Comparison of ENCODE assay signal across 1 cellular context in genomic region chr9:104890433-104890770, GRCh38.
TF ChIP-seq lines count a peak whose summit lies in the region.

No MANE protein-coding gene starts in this region.

TF ChIP-seq in HepG2, 621 proteins besides CTCF, POLR2A, EP300 and RAD21 (continued from another document and continues in another):
- TF ChIP-seq AHDC1 (CRISPR knock-in tag; IDR thresholded peaks at IDR 0.05; ENCODE audit: borderline replicate concordance) (0 out of 2 replicates have a peak, but pooled peaks have one; percentile 15), SMAD3 (CRISPR knock-in tag; IDR thresholded peaks at IDR 0.05) (peak; percentile 25; the same call in 1 of the 2 replicates), ZFX (CRISPR knock-in tag; IDR thresholded peaks at IDR 0.05; ENCODE audit: low read depth) (no peak), NFIC (IDR thresholded peaks at IDR 0.05; ENCODE audit: low read length) (peak; percentile 50; the same call in 1 of the 2 replicates), BCL6 (CRISPR knock-in tag; IDR thresholded peaks at IDR 0.05) (no peak; the same call in 1 of the 2 replicates), SPEN (CRISPR knock-in tag; IDR thresholded peaks at IDR 0.05; ENCODE audit: low read depth) (no peak), TFDP2 (CRISPR knock-in tag; IDR thresholded peaks at IDR 0.05) (no peak), SIX4 (CRISPR knock-in tag; IDR thresholded peaks at IDR 0.05) (peak; percentile 30; the same call in 1 of the 2 replicates), TGIF2 (CRISPR knock-in tag; IDR thresholded peaks at IDR 0.05) (no peak), ZNF33A (CRISPR knock-in tag; IDR thresholded peaks at IDR 0.05; ENCODE audit: borderline replicate concordance) (peak; percentile 66; the same call in 1 of the 2 replicates), ZBTB3 (CRISPR knock-in tag; IDR thresholded peaks at IDR 0.05; ENCODE audit: borderline replicate concordance, low read depth) (no peak), ZNF414 (CRISPR knock-in tag; IDR thresholded peaks at IDR 0.05) (peak; percentile 42; the same call in 1 of the 2 replicates), DRAP1 (CRISPR knock-in tag; IDR thresholded peaks at IDR 0.05) (no peak), POGZ (CRISPR knock-in tag; IDR thresholded peaks at IDR 0.05) (peak; percentile 30; the same call in 1 of the 2 replicates), EED (CRISPR knock-in tag; IDR thresholded peaks at IDR 0.05) (no peak), NR2F6 (IDR thresholded peaks at IDR 0.05) (no peak), NR2F6 (CRISPR knock-in tag; IDR thresholded peaks at IDR 0.05) (peak; percentile 30; the same call in 1 of the 2 replicates), TBX3 (IDR thresholded peaks at IDR 0.05; ENCODE audit: borderline replicate concordance) (no peak), PHF21A (CRISPR knock-in tag; IDR thresholded peaks at IDR 0.05) (peak; percentile 19; the same call in 1 of the 2 replicates), SMC3 (IDR thresholded peaks at IDR 0.05; ENCODE audit: low read length) (no peak), FOSL2 (CRISPR knock-in tag; IDR thresholded peaks at IDR 0.05) (no peak), MED1 (CRISPR knock-in tag; IDR thresholded peaks at IDR 0.05) (peak; percentile 65; the same call in 1 of the 2 replicates), NCOR1 (IDR thresholded peaks at IDR 0.05; ENCODE audit: borderline replicate concordance, low read length) (peak; percentile 78), ZNF362 (CRISPR knock-in tag; IDR thresholded peaks at IDR 0.05; ENCODE audit: borderline replicate concordance) (peak; percentile 98), ZNF101 (CRISPR knock-in tag; IDR thresholded peaks at IDR 0.05; ENCODE audit: borderline replicate concordance, low read depth) (no peak), NCOA2 (CRISPR knock-in tag; IDR thresholded peaks at IDR 0.05) (0 out of 2 replicates have a peak, but pooled peaks have one; percentile 39), TRIM24 (CRISPR knock-in tag; IDR thresholded peaks at IDR 0.05) (no peak), RNF2 (conservative IDR thresholded peaks at IDR 0.05; ENCODE audit: low read depth) (no peak), ZNF777 (CRISPR knock-in tag; IDR thresholded peaks at IDR 0.05) (no peak), KAT7 (CRISPR knock-in tag; IDR thresholded peaks at IDR 0.05; ENCODE audit: borderline replicate concordance) (no peak), ZNF773 (CRISPR knock-in tag; IDR thresholded peaks at IDR 0.05; ENCODE audit: borderline replicate concordance) (no peak), LCORL (IDR thresholded peaks at IDR 0.05) (no peak), LCORL (CRISPR knock-in tag; IDR thresholded peaks at IDR 0.05) (peak; percentile 45; the same call in 1 of the 2 replicates), ZNF607 (CRISPR knock-in tag; IDR thresholded peaks at IDR 0.05; ENCODE audit: borderline replicate concordance) (no peak), FOXP4 (CRISPR knock-in tag; IDR thresholded peaks at IDR 0.05) (peak; percentile 35; the same call in 1 of the 2 replicates), GABPB1 (CRISPR knock-in tag; IDR thresholded peaks at IDR 0.05) (no peak), CENPT (CRISPR knock-in tag; IDR thresholded peaks at IDR 0.05; ENCODE audit: low read depth) (no peak), TFAP4 (IDR thresholded peaks at IDR 0.05; ENCODE audit: borderline replicate concordance, low read depth) (peak; percentile 81), YEATS4 (CRISPR knock-in tag; IDR thresholded peaks at IDR 0.05; ENCODE audit: borderline replicate concordance) (no peak), HES4 (CRISPR knock-in tag; IDR thresholded peaks at IDR 0.05; ENCODE audit: borderline replicate concordance) (no peak), ISL2 (CRISPR knock-in tag; IDR thresholded peaks at IDR 0.05) (peak; percentile 38; the same call in 1 of the 2 replicates), AFF4 (CRISPR knock-in tag; IDR thresholded peaks at IDR 0.05) (no peak), SALL1 (CRISPR knock-in tag; IDR thresholded peaks at IDR 0.05) (peak; percentile 52), HMG20B (CRISPR knock-in tag; conservative IDR thresholded peaks at IDR 0.05) (peak; percentile 43; the same call in 1 of the 2 replicates), SOX5 (CRISPR knock-in tag; IDR thresholded peaks at IDR 0.05; ENCODE audit: borderline replicate concordance) (peak; percentile 56; the same call in 1 of the 2 replicates), FOXP1 (IDR thresholded peaks at IDR 0.05) (no peak), FOXP1 (CRISPR knock-in tag; IDR thresholded peaks at IDR 0.05) (0 out of 2 replicates have a peak, but pooled peaks have one; percentile 9), PRMT3 (CRISPR knock-in tag; IDR thresholded peaks at IDR 0.05; ENCODE audit: borderline replicate concordance, low read depth) (no peak)
